Comparison of ENCODE assay signal across 2 cellular contexts in the genomic region with DNA sequence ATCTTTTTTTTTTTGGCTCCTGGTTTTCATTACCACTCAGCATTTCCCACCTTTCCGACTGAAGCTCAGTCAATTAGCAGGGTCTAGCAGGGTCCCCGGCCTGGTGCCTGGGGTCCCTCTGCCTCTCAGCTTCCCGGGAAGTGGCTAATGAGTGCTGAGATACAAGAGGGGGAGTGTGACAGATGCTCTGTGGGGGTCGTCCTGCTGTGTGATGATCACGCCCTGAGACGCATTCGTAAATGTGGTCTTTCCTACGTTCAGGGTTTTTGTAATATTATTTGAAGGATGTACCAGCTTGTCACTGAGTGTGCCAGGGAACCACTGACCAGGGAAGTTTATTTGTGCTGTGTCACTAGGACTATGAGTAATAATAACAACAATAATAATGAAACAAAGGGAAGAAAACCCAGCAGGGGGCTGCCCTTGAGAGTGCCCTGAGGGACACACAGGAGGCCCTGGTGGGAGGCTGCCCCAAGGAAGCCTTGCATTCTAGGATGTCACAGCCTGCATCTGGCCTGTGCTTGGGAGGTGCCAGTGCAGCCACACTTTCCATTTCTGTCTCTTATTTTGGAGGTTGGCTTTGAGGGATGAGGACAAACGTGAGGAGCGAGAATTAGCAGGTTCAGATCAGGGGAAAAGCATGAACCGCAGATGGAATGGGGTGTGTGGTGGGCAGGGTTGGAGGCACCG.
TF ChIP-seq lines count a peak whose summit lies in the region.

No MANE protein-coding gene starts in this region.

TF ChIP-seq in SK-N-SH, 30 proteins besides CTCF, POLR2A, EP300 and RAD21 (continued from another document):
- TF ChIP-seq YY1 (IDR thresholded peaks at IDR 0.05; ENCODE audit: low read depth) (no peak), RXRA (IDR thresholded peaks at IDR 0.05; ENCODE audit: borderline replicate concordance, low read depth) (no peak), FOXJ3 (CRISPR knock-in tag; IDR thresholded peaks at IDR 0.05) (no peak), SIN3A (IDR thresholded peaks at IDR 0.05; ENCODE audit: borderline replicate concordance, low read depth, low read length) (no peak), TEAD4 (IDR thresholded peaks at IDR 0.05; ENCODE audit: borderline replicate concordance, insufficient read depth) (no peak), ELF1 (IDR thresholded peaks at IDR 0.05) (no peak), FOSL2 (IDR thresholded peaks at IDR 0.05; ENCODE audit: borderline replicate concordance, low read depth) (no peak), NRF1 (IDR thresholded peaks at IDR 0.05; ENCODE audit: low read depth, low read length) (no peak), RCOR1 (IDR thresholded peaks at IDR 0.05; ENCODE audit: low read length) (no peak)
- TF ChIP-seq, protein P1, sequence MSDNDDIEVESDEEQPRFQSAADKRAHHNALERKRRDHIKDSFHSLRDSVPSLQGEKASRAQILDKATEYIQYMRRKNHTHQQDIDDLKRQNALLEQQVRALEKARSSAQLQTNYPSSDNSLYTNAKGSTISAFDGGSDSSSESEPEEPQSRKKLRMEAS (IDR thresholded peaks at IDR 0.05; ENCODE audit: low read depth) = no peak

TF ChIP-seq in SK-N-SH treated with all-trans-retinoic acid at 6 μM for 48 hours, 23 proteins besides CTCF, POLR2A, EP300 and RAD21 (continued from another document):
- no peak for TF ChIP-seq RARB (CRISPR knock-in tag; IDR thresholded peaks at IDR 0.05)
- TF ChIP-seq ZC3H10 (CRISPR knock-in tag; IDR thresholded peaks at IDR 0.05) = no peak
- no peak for TF ChIP-seq ZNF70 (CRISPR knock-in tag; IDR thresholded peaks at IDR 0.05)
- TF ChIP-seq, protein P2, sequence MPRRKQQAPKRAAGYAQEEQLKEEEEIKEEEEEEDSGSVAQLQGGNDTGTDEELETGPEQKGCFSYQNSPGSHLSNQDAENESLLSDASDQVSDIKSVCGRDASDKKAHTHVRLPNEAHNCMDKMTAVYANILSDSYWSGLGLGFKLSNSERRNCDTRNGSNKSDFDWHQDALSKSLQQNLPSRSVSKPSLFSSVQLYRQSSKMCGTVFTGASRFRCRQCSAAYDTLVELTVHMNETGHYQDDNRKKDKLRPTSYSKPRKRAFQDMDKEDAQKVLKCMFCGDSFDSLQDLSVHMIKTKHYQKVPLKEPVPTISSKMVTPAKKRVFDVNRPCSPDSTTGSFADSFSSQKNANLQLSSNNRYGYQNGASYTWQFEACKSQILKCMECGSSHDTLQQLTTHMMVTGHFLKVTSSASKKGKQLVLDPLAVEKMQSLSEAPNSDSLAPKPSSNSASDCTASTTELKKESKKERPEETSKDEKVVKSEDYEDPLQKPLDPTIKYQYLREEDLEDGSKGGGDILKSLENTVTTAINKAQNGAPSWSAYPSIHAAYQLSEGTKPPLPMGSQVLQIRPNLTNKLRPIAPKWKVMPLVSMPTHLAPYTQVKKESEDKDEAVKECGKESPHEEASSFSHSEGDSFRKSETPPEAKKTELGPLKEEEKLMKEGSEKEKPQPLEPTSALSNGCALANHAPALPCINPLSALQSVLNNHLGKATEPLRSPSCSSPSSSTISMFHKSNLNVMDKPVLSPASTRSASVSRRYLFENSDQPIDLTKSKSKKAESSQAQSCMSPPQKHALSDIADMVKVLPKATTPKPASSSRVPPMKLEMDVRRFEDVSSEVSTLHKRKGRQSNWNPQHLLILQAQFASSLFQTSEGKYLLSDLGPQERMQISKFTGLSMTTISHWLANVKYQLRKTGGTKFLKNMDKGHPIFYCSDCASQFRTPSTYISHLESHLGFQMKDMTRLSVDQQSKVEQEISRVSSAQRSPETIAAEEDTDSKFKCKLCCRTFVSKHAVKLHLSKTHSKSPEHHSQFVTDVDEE (CRISPR knock-in tag; IDR thresholded peaks at IDR 0.05) = no peak
- no peak for TF ChIP-seq OSR1 (CRISPR knock-in tag; IDR thresholded peaks at IDR 0.05)
- TF ChIP-seq, protein P3, sequence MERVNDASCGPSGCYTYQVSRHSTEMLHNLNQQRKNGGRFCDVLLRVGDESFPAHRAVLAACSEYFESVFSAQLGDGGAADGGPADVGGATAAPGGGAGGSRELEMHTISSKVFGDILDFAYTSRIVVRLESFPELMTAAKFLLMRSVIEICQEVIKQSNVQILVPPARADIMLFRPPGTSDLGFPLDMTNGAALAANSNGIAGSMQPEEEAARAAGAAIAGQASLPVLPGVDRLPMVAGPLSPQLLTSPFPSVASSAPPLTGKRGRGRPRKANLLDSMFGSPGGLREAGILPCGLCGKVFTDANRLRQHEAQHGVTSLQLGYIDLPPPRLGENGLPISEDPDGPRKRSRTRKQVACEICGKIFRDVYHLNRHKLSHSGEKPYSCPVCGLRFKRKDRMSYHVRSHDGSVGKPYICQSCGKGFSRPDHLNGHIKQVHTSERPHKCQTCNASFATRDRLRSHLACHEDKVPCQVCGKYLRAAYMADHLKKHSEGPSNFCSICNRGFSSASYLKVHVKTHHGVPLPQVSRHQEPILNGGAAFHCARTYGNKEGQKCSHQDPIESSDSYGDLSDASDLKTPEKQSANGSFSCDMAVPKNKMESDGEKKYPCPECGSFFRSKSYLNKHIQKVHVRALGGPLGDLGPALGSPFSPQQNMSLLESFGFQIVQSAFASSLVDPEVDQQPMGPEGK (CRISPR knock-in tag; IDR thresholded peaks at IDR 0.05; ENCODE audit: borderline replicate concordance) = no peak
- TF ChIP-seq, protein P4, sequence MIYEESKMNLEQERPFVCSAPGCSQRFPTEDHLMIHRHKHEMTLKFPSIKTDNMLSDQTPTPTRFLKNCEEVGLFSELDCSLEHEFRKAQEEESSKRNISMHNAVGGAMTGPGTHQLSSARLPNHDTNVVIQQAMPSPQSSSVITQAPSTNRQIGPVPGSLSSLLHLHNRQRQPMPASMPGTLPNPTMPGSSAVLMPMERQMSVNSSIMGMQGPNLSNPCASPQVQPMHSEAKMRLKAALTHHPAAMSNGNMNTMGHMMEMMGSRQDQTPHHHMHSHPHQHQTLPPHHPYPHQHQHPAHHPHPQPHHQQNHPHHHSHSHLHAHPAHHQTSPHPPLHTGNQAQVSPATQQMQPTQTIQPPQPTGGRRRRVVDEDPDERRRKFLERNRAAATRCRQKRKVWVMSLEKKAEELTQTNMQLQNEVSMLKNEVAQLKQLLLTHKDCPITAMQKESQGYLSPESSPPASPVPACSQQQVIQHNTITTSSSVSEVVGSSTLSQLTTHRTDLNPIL (CRISPR knock-in tag; IDR thresholded peaks at IDR 0.05; ENCODE audit: low read depth) = no peak
- TF ChIP-seq ZNF565 (CRISPR knock-in tag; conservative IDR thresholded peaks at IDR 0.05; ENCODE audit: low read depth) = no peak
- TF ChIP-seq BACH2 (CRISPR knock-in tag; IDR thresholded peaks at IDR 0.05; ENCODE audit: borderline replicate concordance) = no peak
- TF ChIP-seq ARNTL (CRISPR knock-in tag; IDR thresholded peaks at IDR 0.05; ENCODE audit: borderline replicate concordance, low read depth) = no peak
- no peak for TF ChIP-seq TCF4 (CRISPR knock-in tag; IDR thresholded peaks at IDR 0.05; ENCODE audit: borderline replicate concordance)
- TF ChIP-seq TOX (CRISPR knock-in tag; IDR thresholded peaks at IDR 0.05; ENCODE audit: borderline replicate concordance) = no peak
- TF ChIP-seq, protein P5, sequence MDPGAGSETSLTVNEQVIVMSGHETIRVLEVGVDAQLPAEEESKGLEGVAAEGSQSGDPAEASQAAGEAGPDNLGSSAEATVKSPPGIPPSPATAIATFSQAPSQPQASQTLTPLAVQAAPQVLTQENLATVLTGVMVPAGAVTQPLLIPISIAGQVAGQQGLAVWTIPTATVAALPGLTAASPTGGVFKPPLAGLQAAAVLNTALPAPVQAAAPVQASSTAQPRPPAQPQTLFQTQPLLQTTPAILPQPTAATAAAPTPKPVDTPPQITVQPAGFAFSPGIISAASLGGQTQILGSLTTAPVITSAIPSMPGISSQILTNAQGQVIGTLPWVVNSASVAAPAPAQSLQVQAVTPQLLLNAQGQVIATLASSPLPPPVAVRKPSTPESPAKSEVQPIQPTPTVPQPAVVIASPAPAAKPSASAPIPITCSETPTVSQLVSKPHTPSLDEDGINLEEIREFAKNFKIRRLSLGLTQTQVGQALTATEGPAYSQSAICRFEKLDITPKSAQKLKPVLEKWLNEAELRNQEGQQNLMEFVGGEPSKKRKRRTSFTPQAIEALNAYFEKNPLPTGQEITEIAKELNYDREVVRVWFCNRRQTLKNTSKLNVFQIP (CRISPR knock-in tag; IDR thresholded peaks at IDR 0.05; ENCODE audit: borderline replicate concordance, low read depth) = no peak
- TF ChIP-seq GLIS3 (CRISPR knock-in tag; IDR thresholded peaks at IDR 0.05) = no peak
- no peak for TF ChIP-seq PPARA (CRISPR knock-in tag; IDR thresholded peaks at IDR 0.05; ENCODE audit: borderline replicate concordance)
